In the genomic region with DNA sequence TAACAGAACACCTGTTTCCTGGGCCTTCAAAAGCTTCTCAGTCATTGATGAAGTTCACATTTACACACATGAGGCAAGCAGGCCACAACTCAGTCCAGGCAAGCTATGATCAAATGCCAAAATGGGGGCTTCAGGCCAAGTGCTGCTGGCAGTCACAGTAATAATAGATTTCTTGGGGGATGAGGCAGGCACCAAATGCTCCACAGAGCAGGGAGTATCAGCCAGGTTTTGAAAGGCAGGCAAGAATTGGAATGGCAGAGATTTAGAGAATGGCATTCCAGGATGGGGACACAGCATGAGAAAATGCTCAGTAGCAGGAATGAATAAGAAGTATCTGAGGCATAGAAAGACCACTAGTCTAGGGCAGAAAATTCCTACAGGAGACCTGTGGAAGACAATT, we compare ENCODE assay signal across 1 cellular context.
TF ChIP-seq lines count a peak whose summit lies in the region.

No MANE protein-coding gene starts in this region.

TF ChIP-seq in GM23338, 12 proteins besides CTCF, POLR2A, EP300 and RAD21 (continued from another document):
- no peak for TF ChIP-seq ETS1 (IDR thresholded peaks at IDR 0.05)
TF ChIP-seq in GM23338: peak in this region for 0.
